ENCODE assay signal across 1 cellular context in the genomic region with DNA sequence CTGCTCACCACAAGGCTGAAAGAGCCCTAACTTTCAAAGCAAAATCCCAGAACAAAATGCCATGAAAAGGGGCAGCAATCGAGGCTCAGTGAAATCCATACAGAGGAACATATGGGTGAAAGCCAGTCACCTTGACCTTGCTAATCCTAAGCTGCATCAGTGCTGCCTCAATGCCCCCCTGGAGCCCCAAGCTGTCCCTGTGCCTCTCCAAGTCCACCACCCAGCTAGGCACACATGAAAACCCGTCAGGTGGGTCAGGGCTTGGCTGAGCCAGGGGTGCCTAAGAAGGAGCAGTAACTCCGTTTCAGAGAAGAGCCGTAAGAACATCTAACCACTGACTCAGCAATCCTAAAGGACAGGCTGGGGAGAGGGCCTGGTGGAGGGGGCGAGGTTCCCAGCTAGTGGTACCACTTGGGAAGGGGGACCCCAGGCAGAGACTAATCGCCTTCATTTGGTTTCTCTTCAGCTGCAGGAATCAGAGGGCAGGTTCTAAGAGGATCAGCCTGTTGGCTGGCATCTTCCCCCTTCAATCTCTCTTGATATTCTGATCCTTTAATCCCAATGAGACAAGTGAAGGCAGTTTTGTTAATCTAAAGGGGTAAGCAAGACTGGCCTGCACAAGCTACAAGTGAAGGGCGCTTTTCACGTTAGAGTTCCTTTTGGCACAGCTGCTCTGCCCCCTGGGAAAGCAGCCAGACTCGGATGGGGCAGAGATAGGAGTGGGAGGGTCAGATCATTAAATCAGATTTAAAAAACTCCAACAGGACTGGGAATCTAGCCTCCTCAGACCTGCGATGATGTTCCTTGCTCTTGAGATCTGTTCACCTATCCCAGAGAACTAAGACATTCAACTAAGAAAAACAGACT.
TF ChIP-seq lines count a peak whose summit lies in the region.

No MANE protein-coding gene starts in this region.

TF ChIP-seq in GM23338, 12 proteins besides CTCF, POLR2A, EP300 and RAD21:
- TF ChIP-seq ZNF331 (CRISPR knock-in tag; IDR thresholded peaks at IDR 0.05; ENCODE audit: low read depth) (no peak), NANOG (IDR thresholded peaks at IDR 0.05; ENCODE audit: borderline replicate concordance) (no peak), JUNB (IDR thresholded peaks at IDR 0.05; ENCODE audit: unreplicated experiment) (no peak), POLR2AphosphoS5 (IDR thresholded peaks at IDR 0.05; ENCODE audit: low read depth) (no peak), ZNF114 (CRISPR knock-in tag; IDR thresholded peaks at IDR 0.05) (no peak)
- TF ChIP-seq, protein P1, sequence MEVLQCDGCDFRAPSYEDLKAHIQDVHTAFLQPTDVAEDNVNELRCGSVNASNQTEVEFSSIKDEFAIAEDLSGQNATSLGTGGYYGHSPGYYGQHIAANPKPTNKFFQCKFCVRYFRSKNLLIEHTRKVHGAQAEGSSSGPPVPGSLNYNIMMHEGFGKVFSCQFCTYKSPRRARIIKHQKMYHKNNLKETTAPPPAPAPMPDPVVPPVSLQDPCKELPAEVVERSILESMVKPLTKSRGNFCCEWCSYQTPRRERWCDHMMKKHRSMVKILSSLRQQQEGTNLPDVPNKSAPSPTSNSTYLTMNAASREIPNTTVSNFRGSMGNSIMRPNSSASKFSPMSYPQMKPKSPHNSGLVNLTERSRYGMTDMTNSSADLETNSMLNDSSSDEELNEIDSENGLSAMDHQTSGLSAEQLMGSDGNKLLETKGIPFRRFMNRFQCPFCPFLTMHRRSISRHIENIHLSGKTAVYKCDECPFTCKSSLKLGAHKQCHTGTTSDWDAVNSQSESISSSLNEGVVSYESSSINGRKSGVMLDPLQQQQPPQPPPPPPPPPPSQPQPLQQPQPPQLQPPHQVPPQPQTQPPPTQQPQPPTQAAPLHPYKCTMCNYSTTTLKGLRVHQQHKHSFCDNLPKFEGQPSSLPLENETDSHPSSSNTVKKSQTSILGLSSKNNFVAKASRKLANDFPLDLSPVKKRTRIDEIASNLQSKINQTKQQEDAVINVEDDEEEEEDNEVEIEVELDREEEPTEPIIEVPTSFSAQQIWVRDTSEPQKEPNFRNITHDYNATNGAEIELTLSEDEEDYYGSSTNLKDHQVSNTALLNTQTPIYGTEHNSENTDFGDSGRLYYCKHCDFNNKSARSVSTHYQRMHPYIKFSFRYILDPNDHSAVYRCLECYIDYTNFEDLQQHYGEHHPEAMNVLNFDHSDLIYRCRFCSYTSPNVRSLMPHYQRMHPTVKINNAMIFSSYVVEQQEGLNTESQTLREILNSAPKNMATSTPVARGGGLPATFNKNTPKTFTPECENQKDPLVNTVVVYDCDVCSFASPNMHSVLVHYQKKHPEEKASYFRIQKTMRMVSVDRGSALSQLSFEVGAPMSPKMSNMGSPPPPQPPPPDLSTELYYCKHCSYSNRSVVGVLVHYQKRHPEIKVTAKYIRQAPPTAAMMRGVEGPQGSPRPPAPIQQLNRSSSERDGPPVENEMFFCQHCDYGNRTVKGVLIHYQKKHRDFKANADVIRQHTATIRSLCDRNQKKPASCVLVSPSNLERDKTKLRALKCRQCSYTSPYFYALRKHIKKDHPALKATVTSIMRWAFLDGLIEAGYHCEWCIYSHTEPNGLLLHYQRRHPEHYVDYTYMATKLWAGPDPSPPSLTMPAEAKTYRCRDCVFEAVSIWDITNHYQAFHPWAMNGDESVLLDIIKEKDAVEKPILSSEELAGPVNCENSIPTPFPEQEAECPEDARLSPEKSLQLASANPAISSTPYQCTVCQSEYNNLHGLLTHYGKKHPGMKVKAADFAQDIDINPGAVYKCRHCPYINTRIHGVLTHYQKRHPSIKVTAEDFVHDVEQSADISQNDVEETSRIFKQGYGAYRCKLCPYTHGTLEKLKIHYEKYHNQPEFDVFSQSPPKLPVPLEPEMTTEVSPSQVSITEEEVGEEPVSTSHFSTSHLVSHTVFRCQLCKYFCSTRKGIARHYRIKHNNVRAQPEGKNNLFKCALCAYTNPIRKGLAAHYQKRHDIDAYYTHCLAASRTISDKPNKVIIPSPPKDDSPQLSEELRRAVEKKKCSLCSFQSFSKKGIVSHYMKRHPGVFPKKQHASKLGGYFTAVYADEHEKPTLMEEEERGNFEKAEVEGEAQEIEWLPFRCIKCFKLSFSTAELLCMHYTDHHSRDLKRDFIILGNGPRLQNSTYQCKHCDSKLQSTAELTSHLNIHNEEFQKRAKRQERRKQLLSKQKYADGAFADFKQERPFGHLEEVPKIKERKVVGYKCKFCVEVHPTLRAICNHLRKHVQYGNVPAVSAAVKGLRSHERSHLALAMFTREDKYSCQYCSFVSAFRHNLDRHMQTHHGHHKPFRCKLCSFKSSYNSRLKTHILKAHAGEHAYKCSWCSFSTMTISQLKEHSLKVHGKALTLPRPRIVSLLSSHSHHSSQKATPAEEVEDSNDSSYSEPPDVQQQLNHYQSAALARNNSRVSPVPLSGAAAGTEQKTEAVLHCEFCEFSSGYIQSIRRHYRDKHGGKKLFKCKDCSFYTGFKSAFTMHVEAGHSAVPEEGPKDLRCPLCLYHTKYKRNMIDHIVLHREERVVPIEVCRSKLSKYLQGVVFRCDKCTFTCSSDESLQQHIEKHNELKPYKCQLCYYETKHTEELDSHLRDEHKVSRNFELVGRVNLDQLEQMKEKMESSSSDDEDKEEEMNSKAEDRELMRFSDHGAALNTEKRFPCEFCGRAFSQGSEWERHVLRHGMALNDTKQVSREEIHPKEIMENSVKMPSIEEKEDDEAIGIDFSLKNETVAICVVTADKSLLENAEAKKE (CRISPR knock-in tag; IDR thresholded peaks at IDR 0.05), result no peak
